Comparison of ENCODE assay signal across 17 cellular contexts in the genomic region with DNA sequence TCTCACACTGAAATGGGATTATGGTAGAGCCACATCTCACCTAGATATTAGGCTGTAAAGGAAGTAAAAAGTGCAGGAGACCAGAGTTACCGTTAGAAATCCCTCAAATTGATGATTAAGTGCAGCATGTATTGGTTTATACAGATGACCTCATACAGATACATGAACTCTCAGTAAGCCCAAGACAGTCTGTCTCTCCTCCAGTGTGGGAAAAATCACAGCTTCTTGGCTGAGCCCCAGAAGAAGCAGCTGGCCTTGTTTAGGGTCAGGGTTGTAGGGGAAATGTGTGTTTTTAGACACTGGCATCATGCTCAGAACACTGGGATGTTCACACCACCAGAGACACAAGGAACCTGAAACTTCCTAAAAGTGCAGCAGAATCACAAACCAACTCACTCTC.
DNase-seq lines count a peak whose midpoint lies in the region; TF ChIP-seq lines count a peak whose summit lies in the region.
"Had no signal": no experiment of that assay in that cellular context is flagged by ENCODE, and none has a peak within 500 bp of the region (broad histone marks: within the 10 kb centered on the region; RNA-seq: fewer than 3 reads in every experiment).

No MANE protein-coding gene starts in this region.

- H3K79me2 ChIP-seq in SK-N-SH (ENCODE audit: insufficient read depth) (no peaks in the 10 kb centered on the region), Karpas-422 (ENCODE audit: low read length) (no peaks in the 10 kb centered on the region)

- H3K9me3 ChIP-seq in SK-N-SH = no peaks in the 10 kb centered on the region
- H3K9me3 ChIP-seq in Karpas-422 (ENCODE audit: low read length) = no peaks in the 10 kb centered on the region
- H3K9me3 ChIP-seq in breast epithelium = no peaks in the 10 kb centered on the region
- H3K9me3 ChIP-seq: BLaER1, SJSA1 had no signal

- H3K27me3 ChIP-seq in SK-N-SH (ENCODE audit: insufficient read depth) (no peaks in the 10 kb centered on the region), Karpas-422 (ENCODE audit: low read length) (no peaks in the 10 kb centered on the region), breast epithelium (no peaks in the 10 kb centered on the region)
- H3K27me3 ChIP-seq: BLaER1, foreskin keratinocyte, SJSA1 had no signal

- H3K9me2 ChIP-seq in SK-N-SH (no peaks in the 10 kb centered on the region), Karpas-422 (replicated peaks; ENCODE audit: insufficient read depth, low read length) (no peaks in the 10 kb centered on the region)

- no peak for TF ChIP-seq RAD21 in SK-N-SH (IDR thresholded peaks at IDR 0.05; ENCODE audit: low read length)

- no peaks in the 10 kb centered on the region for H3F3A ChIP-seq in SK-N-SH (replicated peaks; ENCODE audit: insufficient read depth)

- DNase-seq in GM04503 (ENCODE audit: low read depth) = peak; percentile 36
- no peak for DNase-seq in SK-N-SH
- peak; percentile 72 for DNase-seq in fibroblast of peridontal ligament (ENCODE audit: extremely low read depth)
- DNase-seq in smooth muscle cell of the brain vasculature (ENCODE audit: low read depth, low spot score) = peak; percentile 72
- no peak for DNase-seq in Karpas-422
- no peak for DNase-seq in breast epithelium (ENCODE audit: low spot score in 2 of 2)
- no peak for DNase-seq in NCI-H146 (lab: John Stamatoyannopoulos, UW)
- DNase-seq: central memory CD4-positive, alpha-beta T cell; effector CD8-positive, alpha-beta T cell; foreskin keratinocyte; kidney glomerular epithelial cell; MM.1S; NCI-H1930; NCI-H510A treated with DMSO at 0.1 percent for 48 hours; PC-3 had no signal

- H3K36me3 ChIP-seq in SK-N-SH (replicated peaks in 1 of 2; ENCODE audit: control insufficient read depth in 1 of 2, insufficient read depth in 2 of 2, low read length in 1 of 2) (peaks cover 2 to 26% of the 10 kb centered on the region in 2 experiments), Karpas-422 (ENCODE audit: insufficient read depth, low read length) (no peaks in the 10 kb centered on the region), breast epithelium (no peaks in the 10 kb centered on the region)
- H3K36me3 ChIP-seq: SJSA1 had no signal

- H2AFZ ChIP-seq in SK-N-SH (ENCODE audit: low read depth) (no peak overlapping the region), Karpas-422 (ENCODE audit: low read length) (no peak overlapping the region)

- no peak for TF ChIP-seq POLR2A in breast epithelium (IDR thresholded peaks at IDR 0.05)

- H3K4me2 ChIP-seq in SK-N-SH (no peak overlapping the region; the same call in 1 of the 2 replicates), Karpas-422 (ENCODE audit: low read depth, low read length, poor library complexity, severe bottlenecking) (no peak overlapping the region)
- H3K4me2 ChIP-seq: BLaER1 had no signal

- peaks cover 0 to 3% of the 10 kb centered on the region in 2 experiments; a peak in 1 of 4 replicates for H3K4me1 ChIP-seq in SK-N-SH (ENCODE audit: control insufficient read depth in 1 of 2, insufficient read depth in 2 of 2, low read depth in 1 of 2, low read length in 1 of 2)
- H3K4me1 ChIP-seq in Karpas-422 (ENCODE audit: low read length) = no peaks in the 10 kb centered on the region
- H3K4me1 ChIP-seq in breast epithelium = no peaks in the 10 kb centered on the region
- H3K4me1 ChIP-seq: BLaER1, foreskin keratinocyte, SJSA1 had no signal

- H4K20me1 ChIP-seq in SK-N-SH (ENCODE audit: insufficient read depth) (no peaks in the 10 kb centered on the region), Karpas-422 (ENCODE audit: insufficient read depth, low read depth, low read length) (no peaks in the 10 kb centered on the region)
- H4K20me1 ChIP-seq: BLaER1 had no signal

- no peak for TF ChIP-seq EP300 in SK-N-SH (IDR thresholded peaks at IDR 0.05; ENCODE audit: borderline replicate concordance in 1 of 2, low read depth in 1 of 2, low read length in 1 of 2)

- H3K9ac ChIP-seq in SK-N-SH (no peak overlapping the region), Karpas-422 (ENCODE audit: low read length) (no peak overlapping the region)
- H3K9ac ChIP-seq: BLaER1 had no signal

- intact Hi-C loops in breast epithelium (cut with DNase I; ENCODE audit: low total_unique reads) = no loop called here

- H3K4me3 ChIP-seq in SK-N-SH (ENCODE audit: low read depth in 2 of 2, low read length in 1 of 2) (no peak overlapping the region), Karpas-422 (ENCODE audit: low read length) (no peak overlapping the region), breast epithelium (no peak overlapping the region)
- H3K4me3 ChIP-seq: BLaER1, SJSA1 had no signal

- peak overlapping the region in 1 of 2 experiments; percentile 25; a peak in 1 of 4 replicates for H3K27ac ChIP-seq in SK-N-SH (ENCODE audit: low read depth in 2 of 2, low read length in 1 of 2)
- no peak overlapping the region for H3K27ac ChIP-seq in Karpas-422 (ENCODE audit: low read length)
- H3K27ac ChIP-seq in breast epithelium = no peak overlapping the region
- H3K27ac ChIP-seq: BLaER1, foreskin keratinocyte, SJSA1 had no signal

- CTCF ChIA-PET in SK-N-SH (lab: Yijun Ruan, JAX) = interaction anchor here (0.9 to 1.6 kb wide), 3 partner anchors 12 to 46 kb away, joined by 3 read pairs; no protein-coding TSS in a partner anchor

- WGBS in SK-N-SH (ENCODE audit: low lambda C conversion rate) = 8% methylated on average over 1 of the region's 1 CpG

- TF ChIP-seq CTCF in SK-N-SH (IDR thresholded peaks at IDR 0.05) (no peak), breast epithelium (IDR thresholded peaks at IDR 0.05) (no peak)

- POLR2A ChIA-PET in SK-N-SH (lab: Yijun Ruan, JAX) = no interaction called here

TF ChIP-seq in SK-N-SH, 30 proteins besides CTCF, POLR2A, EP300 and RAD21:
- TF ChIP-seq RCOR1 (IDR thresholded peaks at IDR 0.05; ENCODE audit: low read length) (no peak), TCF12 (IDR thresholded peaks at IDR 0.05) (peak; percentile 18; the same call in 1 of the 2 replicates)
TF ChIP-seq in SK-N-SH: peak in this region for 1.

Comparison
In these comparisons a context has a peak if more than half of its experiments do, and no peak if none do; other contexts are left out.
1. DNase-seq: peak in GM04503 (single experiment), fibroblast of peridontal ligament (single experiment) and smooth muscle cell of the brain vasculature (single experiment); none in SK-N-SH (single experiment), Karpas-422 (single experiment), breast epithelium (0 of 2) and NCI-H146 (single experiment).